Comparison of ENCODE assay signal across 14 cellular contexts in the genomic region with DNA sequence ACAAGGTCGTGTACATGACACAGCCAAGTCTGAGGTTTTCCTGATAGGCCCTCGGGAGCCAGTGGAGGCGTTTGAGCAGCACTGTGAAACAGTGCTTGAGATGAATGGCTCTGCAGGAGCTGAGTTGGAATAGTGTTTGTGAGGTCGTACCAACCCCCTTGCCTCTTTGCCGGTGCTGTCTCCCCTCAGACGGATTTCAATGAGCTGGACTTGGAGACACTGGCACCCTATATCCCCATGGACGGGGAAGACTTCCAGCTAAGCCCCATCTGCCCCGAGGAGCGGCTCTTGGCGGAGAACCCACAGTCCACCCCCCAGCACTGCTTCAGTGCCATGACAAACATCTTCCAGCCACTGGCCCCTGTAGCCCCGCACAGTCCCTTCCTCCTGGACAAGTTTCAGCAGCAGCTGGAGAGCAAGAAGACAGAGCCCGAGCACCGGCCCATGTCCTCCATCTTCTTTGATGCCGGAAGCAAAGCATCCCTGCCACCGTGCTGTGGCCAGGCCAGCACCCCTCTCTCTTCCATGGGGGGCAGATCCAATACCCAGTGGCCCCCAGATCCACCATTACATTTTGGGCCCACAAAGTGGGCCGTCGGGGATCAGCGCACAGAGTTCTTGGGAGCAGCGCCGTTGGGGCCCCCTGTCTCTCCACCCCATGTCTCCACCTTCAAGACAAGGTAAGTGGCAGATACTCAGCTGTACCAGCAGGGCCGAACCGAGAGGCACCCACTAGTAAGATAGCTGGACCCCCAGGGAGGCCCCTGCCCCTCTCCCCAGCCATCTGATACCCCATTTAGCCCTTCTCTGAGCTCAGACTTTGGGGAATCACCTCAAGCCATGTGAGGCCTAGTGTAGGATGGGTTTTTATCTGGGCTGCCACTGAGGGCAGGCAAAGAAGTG.
"Had no signal": no experiment of that assay in that cellular context is flagged by ENCODE, and none has a peak within 500 bp of the region (broad histone marks: within the 10 kb centered on the region; RNA-seq: fewer than 3 reads in every experiment).

No MANE protein-coding gene starts in this region.

- H3K27ac ChIP-seq: body of pancreas, foreskin keratinocyte, ovary had no signal

- H3K36me3 ChIP-seq: ovary had no signal

- H3K27me3 ChIP-seq: body of pancreas, foreskin keratinocyte, left lung, ovary, stomach had no signal

- H3K4me3 ChIP-seq: body of pancreas, left lung, ovary, stomach had no signal

- H3K4me1 ChIP-seq: body of pancreas, foreskin keratinocyte had no signal

- H3K9me3 ChIP-seq: body of pancreas, left lung, ovary, stomach had no signal

- ATAC-seq: body of pancreas had no signal

- DNase-seq: activated CD4-positive, alpha-beta T cell treated with anti-CD3 and anti-CD28 coated beads for 1 hour; activated CD4-positive, alpha-beta T cell treated with anti-CD3 and anti-CD28 coated beads, Interleukin-2, amount 50 U/mL, for 48 hours; activated naive CD4-positive, alpha-beta T cell treated with anti-CD3 and anti-CD28 coated beads, Interleukin-2, amount 10 ng/mL, durations not matched to agents 7 days and 5 days; amniotic stem cell; body of pancreas; cerebellar nuclear complex; dermis blood vessel endothelial cell; foreskin keratinocyte; left lung; nephron progenitor cell; ovary; stimulated activated CD4-positive, alpha-beta T cell treated with anti-CD3 and anti-CD28 coated beads, Interleukin-4, amount 100 ng/mL, for 1 hour; stomach; T-helper 9 cell had no signal
